Comparison of ENCODE assay signal across 14 cellular contexts in genomic region chr2:105783151-105783738, GRCh38. TPM values are rescaled to one million over a fixed set of nuclear protein-coding genes. Genes with fewer than 3 reads are reported as not detected.
DNase-seq lines count a peak whose midpoint lies in the region; ATAC-seq lines count a peak whose summit lies in the region.
"Had no signal": no experiment of that assay in that cellular context is flagged by ENCODE, and none has a peak within 500 bp of the region (broad histone marks: within the 10 kb centered on the region; RNA-seq: fewer than 3 reads in every experiment).

No MANE protein-coding gene starts in this region.

- no peaks in the 10 kb centered on the region for H3K27me3 Mint-ChIP-seq in activated naive CD4-positive, alpha-beta T cell treated with anti-CD3 and anti-CD28 coated beads for 36 hours (ENCODE audit: low read depth)
- H3K27me3 Mint-ChIP-seq in T-helper 17 cell = no peaks in the 10 kb centered on the region
- no peaks in the 10 kb centered on the region for H3K27me3 Mint-ChIP-seq in stimulated activated naive CD8-positive, alpha-beta T cell treated with anti-CD3 and anti-CD28 coated beads, Interleukin-15, amount 100 ng/mL, for 72 hours

- no peaks in the 10 kb centered on the region for H3K9me3 Mint-ChIP-seq in activated naive CD4-positive, alpha-beta T cell treated with anti-CD3 and anti-CD28 coated beads for 36 hours
- H3K9me3 Mint-ChIP-seq in stimulated activated naive CD8-positive, alpha-beta T cell treated with anti-CD3 and anti-CD28 coated beads, Interleukin-15, amount 100 ng/mL, for 72 hours = no peaks in the 10 kb centered on the region

- no peaks in the 10 kb centered on the region for H3K9me3 ChIP-seq in T-helper 17 cell (ENCODE audit: control insufficient read depth, low read length, poor library complexity, severe bottlenecking)
- H3K9me3 ChIP-seq: lower lobe of right lung, ovary, sigmoid colon, uterus had no signal

- peaks cover 91% of the 10 kb centered on the region for H3K4me1 Mint-ChIP-seq in activated naive CD4-positive, alpha-beta T cell treated with anti-CD3 and anti-CD28 coated beads for 36 hours (ENCODE audit: low read depth)
- peaks cover 71% of the 10 kb centered on the region for H3K4me1 Mint-ChIP-seq in T-helper 17 cell
- peaks cover 100% of the 10 kb centered on the region for H3K4me1 Mint-ChIP-seq in stimulated activated naive CD8-positive, alpha-beta T cell treated with anti-CD3 and anti-CD28 coated beads, Interleukin-15, amount 100 ng/mL, for 72 hours

- peaks cover 8% of the 10 kb centered on the region for H3K36me3 Mint-ChIP-seq in activated naive CD4-positive, alpha-beta T cell treated with anti-CD3 and anti-CD28 coated beads for 36 hours (ENCODE audit: low read depth)
- peaks cover 2% of the 10 kb centered on the region for H3K36me3 Mint-ChIP-seq in T-helper 17 cell (ENCODE audit: low read depth)

- H3K27ac ChIP-seq in caudate nucleus (ENCODE audit: low read depth, low read length) = peak overlapping the region; percentile 50
- H3K27ac ChIP-seq: lower lobe of right lung, ovary, sigmoid colon, uterus, WERI-Rb-1 had no signal

- peak overlapping the region; percentile 26 for H3K4me3 Mint-ChIP-seq in activated naive CD4-positive, alpha-beta T cell treated with anti-CD3 and anti-CD28 coated beads for 36 hours
- peak overlapping the region; percentile 71 for H3K4me3 Mint-ChIP-seq in T-helper 17 cell
- peak overlapping the region; percentile 46 to 70 for H3K4me3 Mint-ChIP-seq in stimulated activated naive CD8-positive, alpha-beta T cell treated with anti-CD3 and anti-CD28 coated beads, Interleukin-15, amount 100 ng/mL, for 72 hours

- no peak for DNase-seq in activated naive CD4-positive, alpha-beta T cell treated with anti-CD3 and anti-CD28 coated beads for 36 hours
- no peak for DNase-seq in activated naive CD4-positive, alpha-beta T cell treated with Interleukin-2 at 50 U/mL for 16 hours
- DNase-seq in T-helper 17 cell (no peak), caudate nucleus (lab: John Stamatoyannopoulos, UW) (peak in 5 of 61 donors; percentile 14 to 54 (median 48)), HCEC 1CT (no peak), NCI-H1694 treated with DMSO at 0.1 percent for 48 hours (lab: John Stamatoyannopoulos, UW) (no peak)
- no peak for DNase-seq in stimulated activated naive CD8-positive, alpha-beta T cell treated with anti-CD3 and anti-CD28 coated beads, Interleukin-15, amount 100 ng/mL, for 72 hours
- DNase-seq: COR-L47, lower lobe of right lung, ovary, sigmoid colon, uterus, WERI-Rb-1 had no signal

- CTCF ChIA-PET in activated naive CD4-positive, alpha-beta T cell treated with anti-CD3 and anti-CD28 coated beads for 36 hours (lab: Charles Lee) = interaction anchor here (0.6 to 1.3 kb wide), 7 partner anchors 11 to 187 kb away, joined by 3 to 4 read pairs (median 3); no protein-coding TSS in a partner anchor

- ATAC-seq in T-helper 17 cell (peak; percentile 22), HG03469 (IDR thresholded peaks at IDR 0.05; ENCODE audit: unreplicated experiment) (no peak)
- no peak for ATAC-seq in stimulated activated naive CD8-positive, alpha-beta T cell treated with anti-CD3 and anti-CD28 coated beads, Interleukin-15, amount 100 ng/mL, for 72 hours
- ATAC-seq: lower lobe of right lung had no signal

- intact Hi-C loops in activated naive CD4-positive, alpha-beta T cell treated with anti-CD3 and anti-CD28 coated beads for 36 hours (cut with micrococcal nuclease) = no loop called here

- H3K27ac Mint-ChIP-seq in activated naive CD4-positive, alpha-beta T cell treated with anti-CD3 and anti-CD28 coated beads for 36 hours = peak overlapping the region; percentile 61
- H3K27ac Mint-ChIP-seq in T-helper 17 cell = peak overlapping the region; percentile 96
- H3K27ac Mint-ChIP-seq in stimulated activated naive CD8-positive, alpha-beta T cell treated with anti-CD3 and anti-CD28 coated beads, Interleukin-15, amount 100 ng/mL, for 72 hours = peak overlapping the region in 1 of 2 donors; percentile 28

RNA-seq across cellular contexts. Expression of gene NCK2, which starts 38.5 kb away (rescaled TPM):
- 100 to 1,000 TPM; 106 to 113 TPM for total RNA-seq in activated naive CD4-positive, alpha-beta T cell treated with anti-CD3 and anti-CD28 coated beads for 36 hours
- 100 to 1,000 TPM; 114 to 151 TPM for total RNA-seq in T-helper 17 cell
